Comparison of ENCODE assay signal across 29 cellular contexts in the genomic region with DNA sequence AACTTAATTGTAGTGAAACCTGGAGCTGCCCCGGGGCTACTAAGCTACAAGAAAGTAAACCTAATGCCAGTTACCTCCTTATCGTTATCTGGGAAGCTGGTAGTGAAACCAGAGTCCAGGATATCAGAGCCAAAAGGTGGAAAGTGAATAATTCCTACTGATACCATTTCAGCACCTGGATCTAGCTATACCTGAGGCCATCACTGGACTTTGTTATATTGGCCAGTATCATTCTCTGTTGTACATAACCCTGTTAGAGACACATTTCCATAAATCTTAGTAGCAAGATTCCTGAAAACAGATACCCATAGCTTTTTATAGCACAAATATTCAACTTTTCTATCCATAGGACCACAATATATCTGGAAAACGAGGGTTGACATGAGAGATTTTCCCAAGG.
"Had no signal": no experiment of that assay in that cellular context is flagged by ENCODE, and none has a peak within 500 bp of the region (broad histone marks: within the 10 kb centered on the region; RNA-seq: fewer than 3 reads in every experiment).

No MANE protein-coding gene starts in this region.

- H3K36me3 ChIP-seq: colonic mucosa, esophagus muscularis mucosa, esophagus squamous epithelium, gastrocnemius medialis, gastroesophageal sphincter, heart left ventricle, heart right ventricle had no signal

- H3K27ac Mint-ChIP-seq: dendritic cell treated with granulocyte-macrophage colony-stimulating factor and Interleukin-4, amounts not matched to agents 40 ng/mL and 50 ng/mL, for 4 days; effector memory CD8-positive, alpha-beta T cell; endodermal cell had no signal

- H3K9me3 Mint-ChIP-seq: dendritic cell treated with granulocyte-macrophage colony-stimulating factor and Interleukin-4, amounts not matched to agents 40 ng/mL and 50 ng/mL, for 4 days; effector memory CD8-positive, alpha-beta T cell had no signal

- H3K4me3 ChIP-seq: colonic mucosa, coronary artery, dorsolateral prefrontal cortex, esophagus muscularis mucosa, esophagus squamous epithelium, gastrocnemius medialis, gastroesophageal sphincter, heart left ventricle, heart right ventricle had no signal

- DNase-seq: colonic mucosa; cortex of kidney; dermis blood vessel endothelial cell; dorsolateral prefrontal cortex; effector CD4-positive, alpha-beta T cell; effector CD8-positive, alpha-beta T cell; effector memory CD4-positive, alpha-beta T cell; effector memory CD8-positive, alpha-beta T cell; endodermal cell; erythroblast; esophagus squamous epithelium; foreskin fibroblast; foreskin keratinocyte; foreskin melanocyte; gastrocnemius medialis; glutamatergic neuron; head of caudate nucleus; heart left ventricle; heart right ventricle had no signal

- ATAC-seq: effector memory CD8-positive, alpha-beta T cell; esophagus mucosa; foreskin keratinocyte; gastrocnemius medialis; gastroesophageal sphincter; heart left ventricle; heart right ventricle had no signal

- H3K4me3 Mint-ChIP-seq: dendritic cell treated with granulocyte-macrophage colony-stimulating factor and Interleukin-4, amounts not matched to agents 40 ng/mL and 50 ng/mL, for 4 days; effector memory CD8-positive, alpha-beta T cell; endodermal cell had no signal

- H3K4me1 ChIP-seq: colonic mucosa, esophagus squamous epithelium, foreskin keratinocyte, gastrocnemius medialis, heart left ventricle, heart right ventricle had no signal

- H3K27me3 Mint-ChIP-seq: dendritic cell treated with granulocyte-macrophage colony-stimulating factor and Interleukin-4, amounts not matched to agents 40 ng/mL and 50 ng/mL, for 4 days; effector memory CD8-positive, alpha-beta T cell had no signal

- H3K27ac ChIP-seq: colonic mucosa, coronary artery, epithelial cell of prostate, esophagus muscularis mucosa, esophagus squamous epithelium, foreskin keratinocyte, gastrocnemius medialis, gastroesophageal sphincter, heart left ventricle, heart right ventricle had no signal

- FAIRE-seq: colon, endometrium, endothelial cell of umbilical vein, frontal cortex had no signal

- H3K9me3 ChIP-seq: colonic mucosa, esophagus muscularis mucosa, esophagus squamous epithelium, gastrocnemius medialis, gastroesophageal sphincter had no signal

- H3K27me3 ChIP-seq: colonic mucosa, dorsolateral prefrontal cortex, esophagus muscularis mucosa, foreskin keratinocyte, gastrocnemius medialis, gastroesophageal sphincter, heart left ventricle had no signal
